ENCODE assay signal across 8 cellular contexts in the genomic region with DNA sequence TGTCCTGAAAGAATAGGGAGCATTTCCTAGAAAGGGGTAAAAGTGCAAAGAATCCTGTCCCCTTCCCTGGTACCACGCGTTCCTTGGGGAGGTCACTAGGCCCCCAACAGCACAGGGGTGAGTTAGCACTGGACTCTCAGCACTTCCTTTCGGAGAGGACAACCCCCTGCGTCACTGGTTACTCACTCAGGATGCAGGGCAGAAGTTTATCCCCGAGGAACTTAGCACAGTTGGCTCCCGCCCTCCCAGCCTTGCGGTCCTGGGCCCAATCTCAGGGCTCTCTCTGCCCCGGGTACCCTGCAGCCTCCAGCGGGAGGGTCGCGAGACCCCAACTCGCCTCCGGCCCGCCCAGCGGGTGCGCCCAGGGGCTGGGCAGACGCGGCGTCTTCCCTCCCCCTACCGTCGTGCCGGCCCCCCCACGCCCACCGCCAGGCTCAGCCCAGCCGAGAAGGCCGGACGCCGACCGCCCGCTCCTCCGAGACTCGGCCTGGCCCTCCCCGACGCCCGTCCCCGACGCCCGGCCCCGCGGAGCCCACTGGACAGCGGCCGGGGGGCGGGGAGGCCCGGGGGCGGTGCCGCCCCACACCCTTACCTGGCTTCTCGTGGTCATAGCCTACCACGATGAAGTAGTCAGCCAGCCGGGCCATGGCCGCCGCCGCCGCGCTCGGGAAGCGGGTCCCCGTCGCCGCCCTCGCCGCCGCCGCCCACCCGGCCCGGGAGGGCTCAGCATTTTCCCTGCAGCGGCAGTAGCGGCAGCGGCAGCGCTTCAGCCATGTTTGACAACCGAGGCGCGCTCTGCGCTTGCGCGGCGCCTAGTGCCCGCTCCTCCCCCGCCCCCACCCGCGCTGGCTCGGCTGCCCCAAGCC. TPM values are rescaled to one million over a fixed set of nuclear protein-coding genes. Genes with fewer than 3 reads are reported as not detected.
DNase-seq lines count a peak whose midpoint lies in the region; ATAC-seq and TF ChIP-seq lines count a peak whose summit lies in the region.

Gene SBF2 (minus strand): TSS at position 797 of the 866 bp plus-strand sequence. CDS start 150 bp downstream, at position 647.

- H3K9me2 ChIP-seq in neural cell (ENCODE audit: insufficient read depth, low read length), result no peaks in the 10 kb centered on the region

- POLR2A ChIA-PET in RWPE1 (lab: Yijun Ruan, JAX; ENCODE audit: low non-redundant PET), result no interaction called here

- ATAC-seq in GM18907 (IDR thresholded peaks at IDR 0.05; ENCODE audit: unreplicated experiment), result peak; percentile 50
- peak; percentile 84 for ATAC-seq in foreskin keratinocyte

- peak within 1 kb of the TSS; percentile 96 for H3K4me3 ChIP-seq in HUES6 (ENCODE audit: low read depth, low read length)
- peak within 1 kb of the TSS; percentile 93 for H3K4me3 ChIP-seq in neural cell (ENCODE audit: low read length)

- H3K9ac ChIP-seq in HUES6 (ENCODE audit: low read length) (peak within 1 kb of the TSS; percentile 83), neural cell (ENCODE audit: low read length) (peak within 1 kb of the TSS; percentile 75)

- H3K36me3 ChIP-seq in HUES6 (ENCODE audit: control insufficient read depth, insufficient read depth, low read length) (no peaks in the 10 kb centered on the region), neural cell (ENCODE audit: insufficient read depth, low read length) (no peaks in the 10 kb centered on the region)

- CTCF ChIA-PET in RWPE1 (lab: Yijun Ruan, JAX), result no interaction called here

- H3K27me3 ChIP-seq in HUES6 (ENCODE audit: control insufficient read depth, insufficient read depth, low read length) (peaks cover 9% of the 10 kb centered on the region; the same call in 1 of the 2 replicates), foreskin keratinocyte (no peaks in the 10 kb centered on the region), neural cell (ENCODE audit: insufficient read depth, low read depth, low read length) (peaks cover 11% of the 10 kb centered on the region)

- DNase-seq in ACHN (peak; percentile 86), RWPE1 (ENCODE audit: low spot score) (peak; percentile 85), foreskin keratinocyte (peak in 1 of 2 donors; percentile 82), stromal cell of bone marrow (ENCODE audit: low read depth) (peak; percentile 83)
- DNase-seq in activated naive CD4-positive, alpha-beta T cell treated with Interleukin-2 at 50 U/mL for 16 hours, result peak; percentile 83

- H3K9me3 ChIP-seq in HUES6 (ENCODE audit: control insufficient read depth, insufficient read depth, low read depth, low read length) (no peaks in the 10 kb centered on the region), neural cell (ENCODE audit: low read length) (no peaks in the 10 kb centered on the region)

- in situ Hi-C loops in ACHN (cut with HindIII; ENCODE audit: low pct_ligation_motif_present, low pct_unique_long_range_greater_than_20kb, low sequenced_read_pairs), result no loop called here

- peak within 1 kb of the TSS; percentile 82 for H2AFZ ChIP-seq in neural cell (ENCODE audit: low read depth, low read length)

- no peak for TF ChIP-seq RAD21 in neural cell (conservative IDR thresholded peaks at IDR 0.05)

- H3K4me1 ChIP-seq in HUES6 (ENCODE audit: control insufficient read depth, insufficient read depth, low read length) (peaks cover 41% of the 10 kb centered on the region), foreskin keratinocyte (peaks cover 10% of the 10 kb centered on the region)

- H4K20me1 ChIP-seq in neural cell (ENCODE audit: insufficient read depth), result no peaks in the 10 kb centered on the region

- no peaks in the 10 kb centered on the region for H3F3A ChIP-seq in neural cell (ENCODE audit: insufficient read depth, low read length, poor library complexity, severe bottlenecking)

- TF ChIP-seq EP300 in neural cell (conservative IDR thresholded peaks at IDR 0.05; ENCODE audit: poor library complexity, severe bottlenecking), result peak; percentile 33

- TF ChIP-seq CTCF in RWPE1 (conservative IDR thresholded peaks at IDR 0.05; ENCODE audit: low read depth) (no peak), foreskin keratinocyte (conservative IDR thresholded peaks at IDR 0.05) (no peak), neural cell (IDR thresholded peaks at IDR 0.05; ENCODE audit: poor library complexity, severe bottlenecking) (no peak)

- peaks cover 24% of the 10 kb centered on the region for H3K79me2 ChIP-seq in neural cell (replicated peaks; ENCODE audit: insufficient read depth, low read length)

- peak within 1 kb of the TSS; percentile 60 for H3K4me2 ChIP-seq in neural cell (ENCODE audit: low read length)

- H3K27ac ChIP-seq in HUES6 (ENCODE audit: low read depth, low read length) (peak within 1 kb of the TSS; percentile 92), RWPE1 (peak within 1 kb of the TSS; percentile 90), foreskin keratinocyte (peak within 1 kb of the TSS; percentile 87), neural cell (ENCODE audit: low read length) (no peak within 1 kb of the TSS)

TF ChIP-seq in neural cell, 6 proteins besides CTCF, POLR2A, EP300 and RAD21:
- TF ChIP-seq POLR2AphosphoS5 (IDR thresholded peaks at IDR 0.05) (peak; percentile 72), MXI1 (conservative IDR thresholded peaks at IDR 0.05; ENCODE audit: poor library complexity, severe bottlenecking) (peak; percentile 57), SMC3 (conservative IDR thresholded peaks at IDR 0.05; ENCODE audit: poor library complexity) (no peak)

RNA-seq across cellular contexts. Expression of gene SBF2, which starts in this region (rescaled TPM):
- total RNA-seq in foreskin keratinocyte, result 21.3 and 22.7 TPM in 2 replicates
- polyA plus RNA-seq in foreskin keratinocyte, result 5.9 and 7.2 TPM in 2 replicates
- 53.4 and 55.3 TPM in 2 replicates for polyA plus RNA-seq in neural cell
- 115 and 141 TPM in 2 replicates for polyA minus RNA-seq in neural cell
